In the genomic region with DNA sequence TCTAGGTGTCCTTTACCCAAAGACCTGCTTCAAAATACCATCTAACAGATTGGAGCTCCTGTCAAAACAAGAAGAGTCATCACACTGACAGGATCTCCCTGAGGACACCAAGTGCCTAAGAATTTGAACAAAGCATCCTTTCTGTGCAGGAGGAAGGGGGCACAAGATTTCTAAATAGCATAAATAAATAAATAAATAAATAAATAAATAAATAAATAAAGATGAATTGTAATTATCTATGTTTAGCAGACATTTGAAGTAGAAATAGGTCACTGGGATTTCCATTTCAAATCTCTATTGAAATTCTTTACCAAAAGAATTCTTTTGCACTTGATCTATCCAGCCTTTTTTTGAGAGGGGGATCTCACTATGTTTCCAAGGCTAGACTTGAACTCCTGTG, we compare ENCODE assay signal across 29 cellular contexts.
"Had no signal": no experiment of that assay in that cellular context is flagged by ENCODE, and none has a peak within 500 bp of the region (broad histone marks: within the 10 kb centered on the region; RNA-seq: fewer than 3 reads in every experiment).

No MANE protein-coding gene starts in this region.

- H3K9me3 Mint-ChIP-seq: effector memory CD8-positive, alpha-beta T cell; immature natural killer cell; nephron progenitor cell; stimulated activated effector memory CD8-positive, alpha-beta T cell treated with anti-CD3 and anti-CD28 coated beads, Interleukin-12 subunit alpha, Interleukin-12 subunit beta, amount 100 ng/mL, for 72 hours had no signal

- H3K36me3 ChIP-seq: esophagus squamous epithelium, heart right ventricle, lower lobe of right lung, ovary, sigmoid colon, stomach, thyroid gland had no signal

- ATAC-seq: effector memory CD8-positive, alpha-beta T cell; left ventricle myocardium superior; lower lobe of right lung; naive thymus-derived CD8-positive, alpha-beta T cell; psoas muscle; right cardiac atrium; stimulated activated effector memory CD8-positive, alpha-beta T cell treated with anti-CD3 and anti-CD28 coated beads, Interleukin-12 subunit alpha, Interleukin-12 subunit beta, amount 100 ng/mL, for 72 hours had no signal

- DNase-seq: dermis blood vessel endothelial cell; effector memory CD8-positive, alpha-beta T cell; erythroblast; esophagus squamous epithelium; foreskin melanocyte; glutamatergic neuron; heart right ventricle; hippocampal formation; left ventricle myocardium superior; lower lobe of right lung; naive thymus-derived CD8-positive, alpha-beta T cell; nephron progenitor cell; occipital lobe; ovary; posterior cingulate gyrus; psoas muscle; right cardiac atrium; sigmoid colon; stimulated activated CD4-positive, alpha-beta T cell treated with anti-CD3 and anti-CD28 coated beads, Interleukin-2, amount 100 ng/mL, for 24 hours; stimulated activated CD4-positive, alpha-beta T cell treated with anti-CD3 and anti-CD28 coated beads, Interleukin-4, amount 100 ng/mL, for 24 hours; stimulated activated naive CD4-positive, alpha-beta T cell treated with Interleukin-2 at 50 U/mL for 16 hours; stomach; thyroid gland; trophoblast cell had no signal

- H3K4me1 Mint-ChIP-seq: nephron progenitor cell had no signal

- H3K9me3 ChIP-seq: esophagus squamous epithelium, heart right ventricle, lower lobe of right lung, ovary, psoas muscle, sigmoid colon, stomach, thyroid gland had no signal

- H3K27ac Mint-ChIP-seq: nephron progenitor cell had no signal

- H3K27ac ChIP-seq: coronary artery, esophagus squamous epithelium, heart right ventricle, lower lobe of right lung, ovary, psoas muscle, sigmoid colon, stomach, thyroid gland had no signal

- H3K4me1 ChIP-seq: lower lobe of right lung, psoas muscle, sigmoid colon, stomach, thyroid gland had no signal

- H3K27me3 ChIP-seq: esophagus squamous epithelium, heart right ventricle, ovary, sigmoid colon, stomach, thyroid gland had no signal

- H3K27me3 Mint-ChIP-seq: effector memory CD8-positive, alpha-beta T cell; naive thymus-derived CD8-positive, alpha-beta T cell had no signal

- H3K4me3 ChIP-seq: coronary artery, esophagus squamous epithelium, heart right ventricle, lower lobe of right lung, ovary, psoas muscle, sigmoid colon, stomach, thyroid gland had no signal

- H3K4me3 Mint-ChIP-seq: nephron progenitor cell; stimulated activated effector memory CD8-positive, alpha-beta T cell treated with anti-CD3 and anti-CD28 coated beads, Interleukin-12 subunit alpha, Interleukin-12 subunit beta, amount 100 ng/mL, for 72 hours had no signal

- H3K36me3 Mint-ChIP-seq: immature natural killer cell; naive thymus-derived CD8-positive, alpha-beta T cell; stimulated activated effector memory CD8-positive, alpha-beta T cell treated with anti-CD3 and anti-CD28 coated beads, Interleukin-12 subunit alpha, Interleukin-12 subunit beta, amount 100 ng/mL, for 72 hours had no signal

- FAIRE-seq: endometrium, keratinocyte had no signal
